In genomic region chr5:73812457-73812856, GRCh38 we compare ENCODE assay signal across 20 cellular contexts.
DNase-seq lines count a peak whose midpoint lies in the region; ATAC-seq lines count a peak whose summit lies in the region.
"Had no signal": no experiment of that assay in that cellular context is flagged by ENCODE, and none has a peak within 500 bp of the region (broad histone marks: within the 10 kb centered on the region; RNA-seq: fewer than 3 reads in every experiment).

No MANE protein-coding gene starts in this region.

- no peak overlapping the region for H3K4ac ChIP-seq in mesenchymal stem cell (ENCODE audit: low read depth in 1 of 2, low read length in 2 of 2)

- H3K9ac ChIP-seq in endocrine pancreas (ENCODE audit: control insufficient read depth, insufficient read depth, low read length) (no peak overlapping the region), mesenchymal stem cell (ENCODE audit: low read length) (no peak overlapping the region)
- H3K9ac ChIP-seq: BLaER1 treated with 17β-estradiol and CSF1 and Interleukin-3, amounts not matched to agents 10 nM and 100 nM had no signal

- peak overlapping the region; percentile 88 for H3K4me3 ChIP-seq in endocrine pancreas (ENCODE audit: control insufficient read depth, insufficient read depth, low read length)
- no peak overlapping the region for H3K4me3 ChIP-seq in mesenchymal stem cell (ENCODE audit: insufficient read depth in 1 of 2, low read depth in 1 of 2, low read length in 2 of 2)
- H3K4me3 ChIP-seq: BLaER1 treated with 17β-estradiol and CSF1 and Interleukin-3, amounts not matched to agents 10 nM and 100 nM had no signal

- H3K36me3 ChIP-seq in endocrine pancreas (ENCODE audit: control insufficient read depth, insufficient read depth, low read length) (no peaks in the 10 kb centered on the region), mesenchymal stem cell (ENCODE audit: control insufficient read depth in 1 of 2, insufficient read depth in 2 of 2, low read depth in 1 of 2, low read length in 2 of 2) (no peaks in the 10 kb centered on the region)
- H3K36me3 ChIP-seq: BLaER1 treated with 17β-estradiol and CSF1 and Interleukin-3, amounts not matched to agents 10 nM and 100 nM had no signal

- H2BK15ac ChIP-seq in mesenchymal stem cell (ENCODE audit: low read depth, poor library complexity, severe bottlenecking) = no peak overlapping the region

- peak overlapping the region; percentile 41 for H3K4me2 ChIP-seq in mesenchymal stem cell (ENCODE audit: low read length, poor library complexity, severe bottlenecking)
- H3K4me2 ChIP-seq: BLaER1 treated with 17β-estradiol and CSF1 and Interleukin-3, amounts not matched to agents 10 nM and 100 nM had no signal

- H3K14ac ChIP-seq in mesenchymal stem cell (ENCODE audit: low read length in 2 of 2) = no peak overlapping the region

- peak overlapping the region; percentile 97 for H3K27ac ChIP-seq in mesenchymal stem cell (ENCODE audit: low read length, poor library complexity, severe bottlenecking)
- H3K27ac ChIP-seq: BLaER1 treated with 17β-estradiol and CSF1 and Interleukin-3, amounts not matched to agents 10 nM and 100 nM; dorsolateral prefrontal cortex had no signal

- H4K8ac ChIP-seq in mesenchymal stem cell (ENCODE audit: low read length) = no peak overlapping the region

- no peak overlapping the region for H2BK12ac ChIP-seq in mesenchymal stem cell (ENCODE audit: low read length in 2 of 2)

- ATAC-seq in GM19463 (IDR thresholded peaks at IDR 0.05; ENCODE audit: unreplicated experiment) = no peak
- no peak for ATAC-seq in GM19397 (IDR thresholded peaks at IDR 0.05; ENCODE audit: unreplicated experiment)
- ATAC-seq: activated naive CD8-positive, alpha-beta T cell treated with anti-CD3 and anti-CD28 coated beads, Interleukin-2, amount 50 U/mL, for 24 hours; naive thymus-derived CD4-positive, alpha-beta T cell had no signal

- H3K79me1 ChIP-seq in mesenchymal stem cell (replicated peaks; ENCODE audit: low read length, poor library complexity, severe bottlenecking) = peaks cover 9% of the 10 kb centered on the region

- H2BK5ac ChIP-seq in mesenchymal stem cell (ENCODE audit: low read depth, low read length, poor library complexity, severe bottlenecking) = peak overlapping the region; percentile 26

- H3K4me1 ChIP-seq in endocrine pancreas (ENCODE audit: control insufficient read depth, insufficient read depth, low read length) (peaks cover 6% of the 10 kb centered on the region), mesenchymal stem cell (ENCODE audit: control insufficient read depth, insufficient read depth, low read depth, low read length) (peaks cover 5% of the 10 kb centered on the region)
- H3K4me1 ChIP-seq: BLaER1 treated with 17β-estradiol and CSF1 and Interleukin-3, amounts not matched to agents 10 nM and 100 nM had no signal

- WGBS in mesenchymal stem cell = 57% methylated on average over 5 of the region's 6 CpGs

- no peak overlapping the region for H2AFZ ChIP-seq in mesenchymal stem cell (ENCODE audit: low read depth, low read length)

- no peak overlapping the region for H3K23ac ChIP-seq in mesenchymal stem cell (ENCODE audit: low read length in 2 of 2)

- peak; percentile 54 for DNase-seq in A172 (ENCODE audit: low spot score)
- peak; percentile 58 for DNase-seq in M059J (ENCODE audit: low read depth)
- DNase-seq in mesenchymal stem cell = no peak
- no peak for DNase-seq in GF-D8 (lab: John Stamatoyannopoulos, UW)
- DNase-seq in stimulated activated CD4-positive, alpha-beta T cell treated with anti-CD3 and anti-CD28 coated beads, Interleukin-15, amount 100 ng/mL, for 24 hours = no peak
- DNase-seq: activated CD4-positive, alpha-beta T cell treated with anti-CD3 and anti-CD28 coated beads for 4 hours; activated effector memory CD4-positive, alpha-beta T cell treated with Interleukin-2 at 50 U/mL for 16 hours; activated naive CD8-positive, alpha-beta T cell treated with anti-CD3 and anti-CD28 coated beads, Interleukin-2, amount 50 U/mL, for 24 hours; caudate nucleus; DMS153; dorsolateral prefrontal cortex; naive thymus-derived CD4-positive, alpha-beta T cell; NCI-H1694 treated with DMSO at 0.1 percent for 48 hours; NCI-H446; RPMI8226; stimulated activated CD4-positive, alpha-beta T cell treated with anti-CD3 and anti-CD28 coated beads, Interleukin-4, amount 100 ng/mL, for 4 hours had no signal

- no peak overlapping the region for H4K91ac ChIP-seq in mesenchymal stem cell (ENCODE audit: low read length)

- no peak overlapping the region for H2BK120ac ChIP-seq in mesenchymal stem cell (ENCODE audit: low read depth, low read length)

- no peaks in the 10 kb centered on the region for H3K9me3 ChIP-seq in endocrine pancreas (ENCODE audit: control insufficient read depth, low read length)
- no peaks in the 10 kb centered on the region for H3K9me3 ChIP-seq in mesenchymal stem cell (ENCODE audit: control insufficient read depth, low read length)
- H3K9me3 ChIP-seq: BLaER1 treated with 17β-estradiol and CSF1 and Interleukin-3, amounts not matched to agents 10 nM and 100 nM had no signal

- H2AK5ac ChIP-seq in mesenchymal stem cell (ENCODE audit: low read length, severe bottlenecking) = peak overlapping the region; percentile 24

- no peak overlapping the region for H3K18ac ChIP-seq in mesenchymal stem cell (ENCODE audit: low read depth in 1 of 2, low read length in 2 of 2)

- no peaks in the 10 kb centered on the region for H3K27me3 ChIP-seq in endocrine pancreas (ENCODE audit: control insufficient read depth, insufficient read depth, low read length)
- H3K27me3 ChIP-seq in mesenchymal stem cell (ENCODE audit: control insufficient read depth in 1 of 2, insufficient read depth in 1 of 2, low read length in 2 of 2) = no peaks in the 10 kb centered on the region
- H3K27me3 ChIP-seq: BLaER1 treated with 17β-estradiol and CSF1 and Interleukin-3, amounts not matched to agents 10 nM and 100 nM; dorsolateral prefrontal cortex had no signal

Comparison
In these comparisons a context has a peak if more than half of its experiments do, and no peak if none do; other contexts are left out.
1. DNase-seq: peak in A172 (single experiment) and M059J (single experiment); none in mesenchymal stem cell (single experiment), GF-D8 (single experiment) and stimulated activated CD4-positive, alpha-beta T cell treated with anti-CD3 and anti-CD28 coated beads, Interleukin-15, amount 100 ng/mL, for 24 hours (single experiment).